In genomic region chr20:14644698-14645097, GRCh38 we compare ENCODE assay signal across 19 cellular contexts.
"Had no signal": no experiment of that assay in that cellular context is flagged by ENCODE, and none has a peak within 500 bp of the region (broad histone marks: within the 10 kb centered on the region; RNA-seq: fewer than 3 reads in every experiment).

No MANE protein-coding gene starts in this region.

- H3K27ac ChIP-seq: esophagus muscularis mucosa, lower lobe of right lung, parathyroid adenoma, testis, upper lobe of right lung, VCaP had no signal

- H3K4me1 ChIP-seq: esophagus muscularis mucosa, lower lobe of right lung, parathyroid adenoma, testis, upper lobe of right lung had no signal

- H3K4me3 ChIP-seq: esophagus muscularis mucosa, lower lobe of right lung, testis, upper lobe of right lung had no signal

- FAIRE-seq: bronchial epithelial cell had no signal

- H3K9me3 ChIP-seq: testis, upper lobe of right lung had no signal

- DNase-seq: activated CD4-positive, alpha-beta memory T cell treated with anti-CD3 and anti-CD28 coated beads, Interleukin-2, amount 10 ng/mL, durations not matched to agents 7 days and 5 days; activated CD4-positive, alpha-beta T cell treated with anti-CD3 and anti-CD28 coated beads for 36 hours; activated CD8-positive, alpha-beta memory T cell treated with anti-CD3 and anti-CD28 coated beads, Interleukin-2, amount 50 U/mL, for 4 hours; activated naive CD4-positive, alpha-beta T cell; aorta; endodermal cell; glutamatergic neuron; left cardiac atrium; lower lobe of right lung; naive B cell; retina; stimulated activated CD4-positive, alpha-beta T cell treated with anti-CD3 and anti-CD28 coated beads, Interleukin-4, amount 100 ng/mL, for 4 hours; stimulated activated naive CD8-positive, alpha-beta T cell treated with anti-CD3 and anti-CD28 coated beads, Interleukin-15, amount 100 ng/mL, for 72 hours; testis; upper lobe of right lung had no signal

- ATAC-seq: activated CD4-positive, alpha-beta T cell treated with anti-CD3 and anti-CD28 coated beads for 36 hours; left cardiac atrium; lower lobe of right lung; stimulated activated naive CD8-positive, alpha-beta T cell treated with anti-CD3 and anti-CD28 coated beads, Interleukin-15, amount 100 ng/mL, for 72 hours; upper lobe of right lung had no signal
